9 cellular contexts compared by ENCODE assay signal in genomic region chr7:30988346-30989005, GRCh38. TPM values are rescaled to one million over a fixed set of nuclear protein-coding genes. Genes with fewer than 3 reads are reported as not detected.
DNase-seq lines count a peak whose midpoint lies in the region; ATAC-seq and TF ChIP-seq lines count a peak whose summit lies in the region.
"Had no signal": no experiment of that assay in that cellular context is flagged by ENCODE, and none has a peak within 500 bp of the region (broad histone marks: within the 10 kb centered on the region; RNA-seq: fewer than 3 reads in every experiment).

No MANE protein-coding gene starts in this region.

- peaks cover 4% of the 10 kb centered on the region for H3K27me3 ChIP-seq in foreskin keratinocyte
- no peaks in the 10 kb centered on the region for H3K27me3 ChIP-seq in trophoblast cell (ENCODE audit: insufficient read depth, low read length)

- no peak overlapping the region for H3K9ac ChIP-seq in trophoblast cell (ENCODE audit: low read length)

- H2AK5ac ChIP-seq in trophoblast cell (ENCODE audit: low read length) = no peak overlapping the region

- no peak overlapping the region for H2AFZ ChIP-seq in trophoblast cell (ENCODE audit: insufficient read depth, low read length, poor library complexity)

- no peak overlapping the region for H3K4me2 ChIP-seq in trophoblast cell (ENCODE audit: low read length)

- H2BK5ac ChIP-seq in trophoblast cell (ENCODE audit: low read depth, low read length, poor library complexity) = no peak overlapping the region

- peaks cover 2% of the 10 kb centered on the region for H3K9me3 ChIP-seq in trophoblast cell (ENCODE audit: insufficient read depth, low read depth, low read length)

- peak; percentile 4 for ATAC-seq in foreskin keratinocyte
- no peak for ATAC-seq in HG02623 (IDR thresholded peaks at IDR 0.05; ENCODE audit: unreplicated experiment)

- TF ChIP-seq CTCF in foreskin keratinocyte (conservative IDR thresholded peaks at IDR 0.05) = no peak

- no peaks in the 10 kb centered on the region for H3K79me1 ChIP-seq in trophoblast cell (ENCODE audit: low read length)

- H4K12ac ChIP-seq in trophoblast cell (ENCODE audit: low read depth, low read length) = no peak overlapping the region

- peak; percentile 97 for DNase-seq in H4 (ENCODE audit: low spot score)
- DNase-seq in NCI-H82 (lab: John Stamatoyannopoulos, UW) = peak; percentile 44
- DNase-seq in foreskin keratinocyte = no peak
- peak; percentile 70 to 89 for DNase-seq in trophoblast cell
- DNase-seq in GDM1 (lab: John Stamatoyannopoulos, UW) = no peak
- no peak for DNase-seq in NCI-H2081 (lab: John Stamatoyannopoulos, UW)
- DNase-seq: NCI-H446 treated with DMSO at 0.1 percent for 48 hours had no signal

- H3K23ac ChIP-seq in trophoblast cell (ENCODE audit: low read length) = no peak overlapping the region

- H3K27ac ChIP-seq in foreskin keratinocyte = no peak overlapping the region
- no peak overlapping the region for H3K27ac ChIP-seq in trophoblast cell (ENCODE audit: low read depth, low read length)

- H3K4me3 ChIP-seq in trophoblast cell (ENCODE audit: low read depth, low read length) = no peak overlapping the region

- H3K14ac ChIP-seq in trophoblast cell (ENCODE audit: low read length) = no peak overlapping the region

- no peak overlapping the region for H2BK120ac ChIP-seq in trophoblast cell (ENCODE audit: insufficient read depth, low read length, poor library complexity)

- H4K91ac ChIP-seq in trophoblast cell (ENCODE audit: low read depth, low read length) = no peak overlapping the region

- H3K4ac ChIP-seq in trophoblast cell (ENCODE audit: low read depth, low read length) = no peak overlapping the region

- WGBS in trophoblast cell (ENCODE audit: extremely low coverage, insufficient coverage, insufficient read length) = no CpG with 5 or more reads among the region's 19 CpGs

- H3K4me1 ChIP-seq in foreskin keratinocyte (no peaks in the 10 kb centered on the region), trophoblast cell (ENCODE audit: control insufficient read depth in 1 of 2, insufficient read depth in 2 of 2, low read length in 2 of 2) (peaks cover 15 to 19% of the 10 kb centered on the region in 2 experiments)

- H3K79me2 ChIP-seq in trophoblast cell (ENCODE audit: control insufficient read depth, insufficient read depth, low read length, poor library complexity) = no peaks in the 10 kb centered on the region

- no peaks in the 10 kb centered on the region for H3K36me3 ChIP-seq in trophoblast cell (ENCODE audit: control insufficient read depth in 1 of 2, insufficient read depth in 2 of 2, low read length in 2 of 2)

- H3K18ac ChIP-seq in trophoblast cell (ENCODE audit: low read length) = peak overlapping the region; percentile 1

- H4K8ac ChIP-seq in trophoblast cell (ENCODE audit: low read depth, low read length) = peak overlapping the region; percentile 22

- no peak overlapping the region for H2BK12ac ChIP-seq in trophoblast cell (ENCODE audit: low read length)

RNA-seq across cellular contexts. Expression of gene GHRHR, which starts 24.7 kb away (rescaled TPM):
- not detected in 2 replicates for total RNA-seq in H4 (2014; rRNA removed; shearing (Covaris generic))
- total RNA-seq in foreskin keratinocyte = not detected in 2 replicates
- polyA plus RNA-seq in foreskin keratinocyte = not detected in 2 replicates
- 0.31 and 0.79 TPM in 2 replicates for polyA plus RNA-seq in trophoblast cell (2013)
- total RNA-seq: mesenteric fat pad had no signal

Comparison
In these comparisons a context has a peak if more than half of its experiments do, and no peak if none do; other contexts are left out.
1. DNase-seq: peak in H4 (single experiment), NCI-H82 (single experiment) and trophoblast cell (2 of 2); none in foreskin keratinocyte (0 of 2), GDM1 (single experiment) and NCI-H2081 (0 of 2).